In genomic region chr3:197363553-197364409, GRCh38 we compare ENCODE assay signal across 20 cellular contexts.
DNase-seq lines count a peak whose midpoint lies in the region; ATAC-seq, FAIRE-seq and TF ChIP-seq lines count a peak whose summit lies in the region.
"Had no signal": no experiment of that assay in that cellular context is flagged by ENCODE, and none has a peak within 500 bp of the region (broad histone marks: within the 10 kb centered on the region; RNA-seq: fewer than 3 reads in every experiment).

No MANE protein-coding gene starts in this region.

- H3K9me3 ChIP-seq in keratinocyte (ENCODE audit: control insufficient read depth, low read depth, low read length) (peaks cover 8% of the 10 kb centered on the region), stomach (peaks cover 0 to 13% (median 9%) of the 10 kb centered on the region in 4 donors)
- H3K9me3 ChIP-seq in naive thymus-derived CD4-positive, alpha-beta T cell (ENCODE audit: control insufficient read depth in 2 of 3, low read length in 3 of 3), result peaks cover 0 to 4% (median 0%) of the 10 kb centered on the region in 3 experiments
- H3K9me3 ChIP-seq: psoas muscle, suprapubic skin had no signal

- H3K9me3 Mint-ChIP-seq in naive thymus-derived CD4-positive, alpha-beta T cell, result peaks cover 13 to 39% (median 17%) of the 10 kb centered on the region in 11 donors

- H3K27me3 ChIP-seq in keratinocyte (ENCODE audit: control insufficient read depth, extremely low read depth, insufficient read depth, low read length), result no peaks in the 10 kb centered on the region
- H3K27me3 ChIP-seq in stomach, result no peaks in the 10 kb centered on the region
- peaks cover 0 to 4% of the 10 kb centered on the region in 2 donors for H3K27me3 ChIP-seq in naive thymus-derived CD4-positive, alpha-beta T cell (ENCODE audit: control insufficient read depth in 2 of 2, insufficient read depth in 2 of 2, low read length in 2 of 2)
- H3K27me3 ChIP-seq: SJCRH30, suprapubic skin had no signal

- peak overlapping the region; percentile 1 for H2AFZ ChIP-seq in keratinocyte (ENCODE audit: control insufficient read depth, low read length)

- no peaks in the 10 kb centered on the region for H3K79me2 ChIP-seq in keratinocyte (ENCODE audit: control insufficient read depth, insufficient read depth, low read length)

- H3K27ac ChIP-seq in keratinocyte (ENCODE audit: control insufficient read depth, insufficient read depth, low read length) (no peak overlapping the region), stomach (no peak overlapping the region)
- no peak overlapping the region for H3K27ac ChIP-seq in naive thymus-derived CD4-positive, alpha-beta T cell (ENCODE audit: low read depth, low read length)
- H3K27ac ChIP-seq: psoas muscle, SJCRH30, suprapubic skin, WERI-Rb-1 had no signal

- peak; percentile 47 for DNase-seq in activated effector memory CD4-positive, alpha-beta T cell treated with anti-CD3 and anti-CD28 coated beads, Interleukin-2, amount 50 U/mL, for 16 hours
- no peak for DNase-seq in activated effector memory CD4-positive, alpha-beta T cell treated with Interleukin-2 at 50 U/mL for 16 hours
- peak; percentile 68 for DNase-seq in dermis blood vessel endothelial cell
- no peak for DNase-seq in keratinocyte (ENCODE audit: low read depth, low spot score)
- DNase-seq in stomach, result peak; percentile 11
- DNase-seq in naive thymus-derived CD4-positive, alpha-beta T cell, result no peak
- DNase-seq in stimulated activated CD4-positive, alpha-beta T cell treated with anti-CD3 and anti-CD28 coated beads, Interleukin-4, amount 100 ng/mL, for 24 hours, result no peak
- no peak for DNase-seq in islet precursor cell
- DNase-seq: activated CD4-positive, alpha-beta T cell treated with anti-CD3 and anti-CD28 coated beads, Interleukin-2, amount 50 U/mL, for 4 hours; activated gamma-delta T cell; cortex of kidney; foreskin melanocyte; left cardiac atrium; psoas muscle; SJCRH30; WERI-Rb-1 had no signal

- TF ChIP-seq POLR2A in stomach (IDR thresholded peaks at IDR 0.05), result no peak

- intact Hi-C loops in stomach (cut with DNase I; ENCODE audit: low total_unique reads), result loop anchor here (10.0 kb wide), 1 partner anchor 59 kb away; no protein-coding TSS in a partner anchor
- intact Hi-C loops in naive thymus-derived CD4-positive, alpha-beta T cell (cut with micrococcal nuclease), result no loop called here

- no peak for FAIRE-seq in keratinocyte (lab: Jason Lieb, UNC)
- FAIRE-seq: bronchial epithelial cell had no signal

- no peaks in the 10 kb centered on the region for H3K4me1 Mint-ChIP-seq in naive thymus-derived CD4-positive, alpha-beta T cell

- no peak overlapping the region for H3K27ac Mint-ChIP-seq in naive thymus-derived CD4-positive, alpha-beta T cell
- H3K27ac Mint-ChIP-seq: mesothelial cell of epicardium had no signal

- no peaks in the 10 kb centered on the region for H3K36me3 ChIP-seq in keratinocyte (ENCODE audit: control insufficient read depth in 2 of 2, extremely low read depth in 1 of 2, insufficient read depth in 2 of 2, low read length in 2 of 2)
- H3K36me3 ChIP-seq in stomach, result no peaks in the 10 kb centered on the region
- H3K36me3 ChIP-seq in naive thymus-derived CD4-positive, alpha-beta T cell (ENCODE audit: control insufficient read depth in 2 of 3, insufficient read depth in 3 of 3, low read length in 3 of 3), result no peaks in the 10 kb centered on the region
- H3K36me3 ChIP-seq: SJCRH30, suprapubic skin, WERI-Rb-1 had no signal

- H3K4me3 ChIP-seq in keratinocyte (ENCODE audit: control insufficient read depth in 2 of 3, extremely low read depth in 1 of 3, insufficient read depth in 2 of 3, low read depth in 1 of 3, low read length in 3 of 3), result no peak overlapping the region
- H3K4me3 ChIP-seq in stomach, result no peak overlapping the region
- H3K4me3 ChIP-seq in naive thymus-derived CD4-positive, alpha-beta T cell (ENCODE audit: low read length), result no peak overlapping the region
- H3K4me3 ChIP-seq: psoas muscle, SJCRH30, suprapubic skin had no signal

- dilution Hi-C loops in keratinocyte (cut with MboI; ENCODE audit: extremely low pct_ligation_motif_present, low sequenced_read_pairs), result no loop called here

- no peak for ATAC-seq in naive thymus-derived CD4-positive, alpha-beta T cell

- CTCF ChIA-PET in naive thymus-derived CD4-positive, alpha-beta T cell (lab: Charles Lee), result no interaction called here

- peaks cover 0 to 18% (median 7%) of the 10 kb centered on the region in 5 donors for H3K27me3 Mint-ChIP-seq in naive thymus-derived CD4-positive, alpha-beta T cell

- peak overlapping the region; percentile 10 for H3K4me2 ChIP-seq in keratinocyte (ENCODE audit: control insufficient read depth, extremely low read depth, insufficient read depth, low read depth, low read length)

- peak overlapping the region; percentile 6 for H3K9ac ChIP-seq in keratinocyte (ENCODE audit: control insufficient read depth, extremely low read depth, insufficient read depth, low read length)

- no peak for TF ChIP-seq EP300 in stomach (IDR thresholded peaks at IDR 0.05)

- POLR2A ChIA-PET in naive thymus-derived CD4-positive, alpha-beta T cell (lab: Charles Lee), result no interaction called here

- WGBS in stomach, 5 donors, result 82 to 92% (median 87%) methylated on average over 14 of the region's 14 CpGs

- H4K20me1 ChIP-seq in keratinocyte (ENCODE audit: control insufficient read depth, extremely low read depth, insufficient read depth, low read length), result no peaks in the 10 kb centered on the region

- H3K4me3 Mint-ChIP-seq in naive thymus-derived CD4-positive, alpha-beta T cell, result no peak overlapping the region
- H3K4me3 Mint-ChIP-seq: mesothelial cell of epicardium; T-helper 1 cell treated with Interleukin-12 subunit alpha and Interleukin-12 subunit beta and Interleukin-4 antibody, amounts not matched to agents 30 μg/mL and 1 μg/mL, for 36 hours had no signal

- no peaks in the 10 kb centered on the region for H3K9me1 ChIP-seq in keratinocyte (ENCODE audit: control insufficient read depth, extremely low read depth, insufficient read depth, low read length)

- TF ChIP-seq CTCF in keratinocyte (optimal IDR thresholded peaks at IDR 0.05 in 1 of 3, IDR thresholded peaks at IDR 0.05 in 1 of 3, conservative IDR thresholded peaks at IDR 0.05 in 1 of 3; ENCODE audit: extremely low read depth in 1 of 3, insufficient read depth in 2 of 3, low read length in 3 of 3), result no peak
- TF ChIP-seq CTCF in stomach (IDR thresholded peaks at IDR 0.05), result no peak

- H3K4me1 ChIP-seq in keratinocyte (ENCODE audit: control insufficient read depth, extremely low read depth, insufficient read depth, low read length) (peaks cover 43% of the 10 kb centered on the region), stomach (peaks cover 9 to 26% (median 12%) of the 10 kb centered on the region in 4 donors)
- no peaks in the 10 kb centered on the region for H3K4me1 ChIP-seq in naive thymus-derived CD4-positive, alpha-beta T cell (ENCODE audit: control insufficient read depth in 2 of 2, insufficient read depth in 2 of 2, low read length in 2 of 2)

- H3K36me3 Mint-ChIP-seq in naive thymus-derived CD4-positive, alpha-beta T cell, result peaks cover 4 to 23% (median 10%) of the 10 kb centered on the region in 5 donors

Comparison
In these comparisons a context has a peak if more than half of its experiments do, and no peak if none do; other contexts are left out.
1. DNase-seq: peak in activated effector memory CD4-positive, alpha-beta T cell treated with anti-CD3 and anti-CD28 coated beads, Interleukin-2, amount 50 U/mL, for 16 hours (single experiment), dermis blood vessel endothelial cell (single experiment) and stomach (single experiment); none in activated effector memory CD4-positive, alpha-beta T cell treated with Interleukin-2 at 50 U/mL for 16 hours (single experiment), keratinocyte (single experiment), naive thymus-derived CD4-positive, alpha-beta T cell (0 of 9), stimulated activated CD4-positive, alpha-beta T cell treated with anti-CD3 and anti-CD28 coated beads, Interleukin-4, amount 100 ng/mL, for 24 hours (single experiment) and islet precursor cell (single experiment).